In genomic region chr7:134962270-134962669, GRCh38 we compare ENCODE assay signal across 23 cellular contexts. TPM values are rescaled to one million over a fixed set of nuclear protein-coding genes. Genes with fewer than 3 reads are reported as not detected.
DNase-seq lines count a peak whose midpoint lies in the region; ATAC-seq, FAIRE-seq and TF ChIP-seq lines count a peak whose summit lies in the region.
"Had no signal": no experiment of that assay in that cellular context is flagged by ENCODE, and none has a peak within 500 bp of the region (broad histone marks: within the 10 kb centered on the region; RNA-seq: fewer than 3 reads in every experiment).

No MANE protein-coding gene starts in this region.

- H4K20me1 ChIP-seq in GM23338 (replicated peaks; ENCODE audit: insufficient read depth) (no peaks in the 10 kb centered on the region; the same call in 1 of the 2 replicates), astrocyte (ENCODE audit: insufficient read depth, low read length) (peaks cover 45% of the 10 kb centered on the region), mammary epithelial cell (ENCODE audit: insufficient read depth, low read length) (no peaks in the 10 kb centered on the region)

- H3K36me3 Mint-ChIP-seq in GM23338 (ENCODE audit: low read depth) (peaks cover 51% of the 10 kb centered on the region), astrocyte (ENCODE audit: low read depth, unreplicated experiment) (peaks cover 21% of the 10 kb centered on the region)
- H3K36me3 Mint-ChIP-seq: activated naive CD4-positive, alpha-beta T cell treated with anti-CD3 and anti-CD28 coated beads, Interleukin-2, amount 50 U/mL, for 72 hours; natural killer cell had no signal

- intact Hi-C loops in tibial artery (cut with DNase I; ENCODE audit: low total_unique reads) (no loop called here), mammary epithelial cell (cut with micrococcal nuclease) (no loop called here)

- H3F3A ChIP-seq in GM23338 (replicated peaks; ENCODE audit: low read depth): no peaks in the 10 kb centered on the region

- no peaks in the 10 kb centered on the region for H3K9me3 Mint-ChIP-seq in GM23338
- H3K9me3 Mint-ChIP-seq in astrocyte (ENCODE audit: unreplicated experiment): no peaks in the 10 kb centered on the region
- H3K9me3 Mint-ChIP-seq: activated CD4-positive, alpha-beta T cell treated with anti-CD3 and anti-CD28 coated beads, Interleukin-2, amount 10 ng/mL, durations not matched to agents 24 days and 14 days; activated naive CD4-positive, alpha-beta T cell treated with anti-CD3 and anti-CD28 coated beads, Interleukin-2, amount 50 U/mL, for 72 hours; effector memory CD8-positive, alpha-beta T cell; mesothelial cell of epicardium; natural killer cell had no signal

- no peak overlapping the region for H3K4me3 Mint-ChIP-seq in GM23338
- no peak overlapping the region for H3K4me3 Mint-ChIP-seq in astrocyte (ENCODE audit: unreplicated experiment)
- H3K4me3 Mint-ChIP-seq: activated CD4-positive, alpha-beta T cell treated with anti-CD3 and anti-CD28 coated beads, Interleukin-2, amount 10 ng/mL, durations not matched to agents 24 days and 14 days; effector memory CD8-positive, alpha-beta T cell; mesothelial cell of epicardium; natural killer cell had no signal

- no peaks in the 10 kb centered on the region for H3K79me2 ChIP-seq in GM23338 (replicated peaks; ENCODE audit: insufficient read depth)
- H3K79me2 ChIP-seq in astrocyte (ENCODE audit: insufficient read depth, low read length): peaks cover 3% of the 10 kb centered on the region
- no peaks in the 10 kb centered on the region for H3K79me2 ChIP-seq in mammary epithelial cell (ENCODE audit: insufficient read depth, low read length)

- no peaks in the 10 kb centered on the region for H3K27me3 Mint-ChIP-seq in GM23338 (ENCODE audit: insufficient read depth, low read depth, poor library complexity)
- H3K27me3 Mint-ChIP-seq in astrocyte (ENCODE audit: low read depth, unreplicated experiment): no peaks in the 10 kb centered on the region

- BruUV-seq in mammary epithelial cell (replicated peaks; lab: Mats Ljungman, UMichigan): no TSS peak

- H2AFZ ChIP-seq in GM23338 (no peak overlapping the region), astrocyte (ENCODE audit: low read depth, low read length) (no peak overlapping the region), mammary epithelial cell (ENCODE audit: low read depth, low read length) (no peak overlapping the region)

- H3K4me1 Mint-ChIP-seq in GM23338 (no peaks in the 10 kb centered on the region), astrocyte (ENCODE audit: low read depth, unreplicated experiment) (peaks cover 16% of the 10 kb centered on the region)
- H3K4me1 Mint-ChIP-seq: activated CD4-positive, alpha-beta T cell treated with anti-CD3 and anti-CD28 coated beads, Interleukin-2, amount 10 ng/mL, durations not matched to agents 24 days and 14 days; natural killer cell had no signal

- H3K27ac Mint-ChIP-seq in GM23338 (no peak overlapping the region), astrocyte (ENCODE audit: unreplicated experiment) (peak overlapping the region; percentile 85)
- H3K27ac Mint-ChIP-seq: activated CD4-positive, alpha-beta T cell treated with anti-CD3 and anti-CD28 coated beads, Interleukin-2, amount 10 ng/mL, durations not matched to agents 24 days and 14 days; activated naive CD4-positive, alpha-beta T cell treated with anti-CD3 and anti-CD28 coated beads, Interleukin-2, amount 50 U/mL, for 72 hours; effector memory CD8-positive, alpha-beta T cell; natural killer cell had no signal

- H3K9me2 ChIP-seq in GM23338 (ENCODE audit: insufficient read depth): no peaks in the 10 kb centered on the region

- H3K9ac ChIP-seq in astrocyte (ENCODE audit: low read length) (no peak overlapping the region), mammary epithelial cell (ENCODE audit: insufficient read depth, low read length) (no peak overlapping the region)

- DNase-seq in GM23338 (ENCODE audit: low spot score) (peak; percentile 10), astrocyte (ENCODE audit: low read depth) (no peak), fibroblast of pulmonary artery (ENCODE audit: low read depth) (no peak), tibial artery (no peak), H7 (no peak), mammary epithelial cell (no peak), SW480 (ENCODE audit: low spot score) (no peak)
- DNase-seq: activated CD4-positive, alpha-beta T cell treated with anti-CD3 and anti-CD28 coated beads, Interleukin-2, amount 10 ng/mL, durations not matched to agents 24 days and 14 days; cerebellar nuclear complex; COR-L47; effector memory CD8-positive, alpha-beta T cell; heart right ventricle; natural killer cell; NCI-H2081 treated with DMSO at 0.1 percent for 48 hours; ovary; right lobe of liver; stimulated activated CD4-positive, alpha-beta T cell treated with anti-CD3 and anti-CD28 coated beads, Interleukin-15, amount 100 ng/mL, for 24 hours; stimulated activated CD8-positive, alpha-beta memory T cell treated with anti-CD3 and anti-CD28 coated beads, Interleukin-4, amount 100 ng/mL, for 48 hours had no signal

- in situ Hi-C loops in mammary epithelial cell (cut with MboI; ENCODE audit: low sequenced_read_pairs in 2 of 2): no loop called here

- H3K27ac ChIP-seq in GM23338 (ENCODE audit: low read depth): no peak overlapping the region
- H3K27ac ChIP-seq in astrocyte (ENCODE audit: low read depth, low read length): no peak overlapping the region
- H3K27ac ChIP-seq in tibial artery: peak overlapping the region; percentile 41 to 47
- no peak overlapping the region for H3K27ac ChIP-seq in mammary epithelial cell (ENCODE audit: insufficient read depth, low read depth, low read length)
- H3K27ac ChIP-seq: ovary, right lobe of liver, SJSA1 had no signal

- CTCF ChIA-PET in mammary epithelial cell (lab: Charles Lee; ENCODE audit: low non-redundant PET): interaction anchor here (0.6 to 0.8 kb wide), 2 partner anchors 374 to 407 kb away, joined by 3 to 10 read pairs; no protein-coding TSS in a partner anchor

- H3K36me3 ChIP-seq in GM23338 (ENCODE audit: insufficient read depth) (peaks cover 54% of the 10 kb centered on the region), astrocyte (ENCODE audit: insufficient read depth, low read length) (peaks cover 88% of the 10 kb centered on the region), tibial artery (peaks cover 77 to 82% (median 80%) of the 10 kb centered on the region in 3 donors), H7 (replicated peaks; ENCODE audit: control insufficient read depth, insufficient read depth, low read length) (peaks cover 22% of the 10 kb centered on the region), mammary epithelial cell (ENCODE audit: insufficient read depth, low read length) (peaks cover 61% of the 10 kb centered on the region)
- H3K36me3 ChIP-seq: ovary had no signal

- H3K4me1 ChIP-seq in GM23338 (ENCODE audit: insufficient read depth): no peaks in the 10 kb centered on the region
- no peaks in the 10 kb centered on the region for H3K4me1 ChIP-seq in astrocyte (ENCODE audit: insufficient read depth, low read length)
- H3K4me1 ChIP-seq in tibial artery: peaks cover 0 to 56% (median 17%) of the 10 kb centered on the region in 4 donors
- H3K4me1 ChIP-seq in mammary epithelial cell (ENCODE audit: insufficient read depth, low read length): no peaks in the 10 kb centered on the region
- H3K4me1 ChIP-seq: right lobe of liver, SJSA1 had no signal

- dilution Hi-C loops in mammary epithelial cell (cut with HindIII; ENCODE audit: low sequenced_read_pairs): no loop called here

- TF ChIP-seq CTCF in GM23338 (conservative IDR thresholded peaks at IDR 0.05; ENCODE audit: low read depth in 2 of 2): peak in 1 of 2 experiments; percentile 27; a peak in 1 of 4 replicates
- TF ChIP-seq CTCF in astrocyte (IDR thresholded peaks at IDR 0.05; ENCODE audit: insufficient read depth, low read depth, low read length): no peak
- TF ChIP-seq CTCF in fibroblast of pulmonary artery (IDR thresholded peaks at IDR 0.05; ENCODE audit: low read length, missing control alignments): peak; percentile 8
- TF ChIP-seq CTCF in tibial artery (IDR thresholded peaks at IDR 0.05): no peak
- TF ChIP-seq CTCF in mammary epithelial cell (conservative IDR thresholded peaks at IDR 0.05 in 1 of 2, IDR thresholded peaks at IDR 0.05 in 1 of 2; ENCODE audit: extremely low read depth in 1 of 2, insufficient read depth in 1 of 2, low read depth in 1 of 2, low read length in 2 of 2): no peak

- H3K27me3 ChIP-seq in GM23338 (ENCODE audit: insufficient read depth) (no peaks in the 10 kb centered on the region), astrocyte (ENCODE audit: insufficient read depth, low read length) (no peaks in the 10 kb centered on the region), tibial artery (no peaks in the 10 kb centered on the region), H7 (ENCODE audit: control insufficient read depth, insufficient read depth, low read length) (no peaks in the 10 kb centered on the region), mammary epithelial cell (ENCODE audit: insufficient read depth, low read length) (no peaks in the 10 kb centered on the region)
- H3K27me3 ChIP-seq: heart right ventricle, ovary, right lobe of liver, SJSA1 had no signal

- no peak for FAIRE-seq in astrocyte (lab: Jason Lieb, UNC)
- FAIRE-seq: GM19239, urothelium cell line had no signal

- ATAC-seq in GM23338: no peak
- ATAC-seq: activated naive CD4-positive, alpha-beta T cell treated with anti-CD3 and anti-CD28 coated beads, Interleukin-2, amount 50 U/mL, for 72 hours; effector memory CD8-positive, alpha-beta T cell; heart right ventricle; natural killer cell; right lobe of liver had no signal

- H3K4me3 ChIP-seq in GM23338 (no peak overlapping the region), astrocyte (ENCODE audit: insufficient read depth, low read depth, low read length) (no peak overlapping the region), fibroblast of pulmonary artery (replicated peaks; ENCODE audit: low read depth, low read length) (no peak overlapping the region), tibial artery (no peak overlapping the region), H7 (ENCODE audit: insufficient read depth, low read depth, low read length) (no peak overlapping the region), mammary epithelial cell (replicated peaks in 1 of 3; ENCODE audit: insufficient read depth in 1 of 3, low read depth in 2 of 3, low read length in 3 of 3) (no peak overlapping the region)
- H3K4me3 ChIP-seq: heart right ventricle, ovary, right lobe of liver, SJSA1 had no signal

- H3K9me3 ChIP-seq in astrocyte (ENCODE audit: insufficient read depth, low read depth, low read length) (no peaks in the 10 kb centered on the region), tibial artery (no peaks in the 10 kb centered on the region), mammary epithelial cell (replicated peaks; ENCODE audit: insufficient read depth, low read length) (no peaks in the 10 kb centered on the region)
- H3K9me3 ChIP-seq: heart right ventricle, ovary, right lobe of liver, SJSA1 had no signal

- H3K4me2 ChIP-seq in GM23338 (no peak overlapping the region), astrocyte (ENCODE audit: low read length) (no peak overlapping the region), mammary epithelial cell (ENCODE audit: insufficient read depth, low read depth, low read length) (no peak overlapping the region)

RNA-seq across cellular contexts. Expression of gene AGBL3, which starts 24.0 kb away (rescaled TPM):
- 3.2 and 4.5 TPM in 2 replicates for total RNA-seq in GM23338 (2014; rRNA removed; shearing (Covaris generic))
- 5.6 and 5.9 TPM in 2 replicates for polyA plus RNA-seq in GM23338 (2016; fragmentation: Nextera tagmentation; extraction: Ambion mirVana)
- total RNA-seq in astrocyte: 0.72 and 0.91 TPM in 2 replicates
- 1.00 and 1.7 TPM in 2 replicates for total RNA-seq in H7 (2014; rRNA removed; shearing (Covaris generic))
- total RNA-seq in mammary epithelial cell: 1 to 10 TPM in 1 of 2 donors, under 1 TPM in 1; 0.61 to 1.2 TPM
- 0.42 TPM for polyA plus RNA-seq in mammary epithelial cell
- polyA minus RNA-seq in mammary epithelial cell: not detected

Comparison
In these comparisons a context has a peak if more than half of its experiments do, and no peak if none do; other contexts are left out.
1. H3K27ac ChIP-seq: peak in tibial artery (2 of 2); none in GM23338 (single experiment), astrocyte (single experiment) and mammary epithelial cell (single experiment).